ENCODE assay signal across 10 cellular contexts in the genomic region with DNA sequence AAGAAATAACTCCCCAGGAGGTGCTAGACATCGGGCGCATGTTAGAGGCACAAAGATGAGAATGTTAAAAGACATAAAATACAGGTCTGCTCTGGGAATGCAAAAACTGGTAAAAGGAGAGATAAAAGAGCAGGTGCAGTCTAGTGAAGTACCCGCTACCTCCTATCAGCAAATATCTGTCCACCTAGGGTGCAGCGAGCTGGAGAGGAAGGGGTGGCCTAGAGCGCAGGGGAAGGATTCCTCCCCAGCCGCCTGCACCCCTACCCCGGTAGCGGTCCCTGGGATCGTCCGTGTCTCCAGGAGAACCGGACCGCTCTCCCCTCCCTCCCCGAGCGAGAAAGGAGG. TPM values are rescaled to one million over a fixed set of nuclear protein-coding genes. Genes with fewer than 3 reads are reported as not detected.
DNase-seq lines count a peak whose midpoint lies in the region; ATAC-seq and TF ChIP-seq lines count a peak whose summit lies in the region.
"Had no signal": no experiment of that assay in that cellular context is flagged by ENCODE, and none has a peak within 500 bp of the region (broad histone marks: within the 10 kb centered on the region; RNA-seq: fewer than 3 reads in every experiment).

No MANE protein-coding gene starts in this region.

- no peak for TF ChIP-seq CTCF in right atrium auricular region (IDR thresholded peaks at IDR 0.05)

- H3K4me1 Mint-ChIP-seq in naive B cell = peaks cover 13 to 14% (median 14%) of the 10 kb centered on the region in 3 donors

- intact Hi-C loops in Right ventricle myocardium inferior (cut with DNase I) (no loop called here), aorta (cut with DNase I) (no loop called here)

- H3K4me1 ChIP-seq in right atrium auricular region (peaks cover 0 to 20% of the 10 kb centered on the region in 2 donors), aorta (ENCODE audit: control insufficient read depth in 1 of 2, insufficient read depth in 2 of 2, low read length in 2 of 2) (no peaks in the 10 kb centered on the region)

- H3K9me3 ChIP-seq in right atrium auricular region (no peaks in the 10 kb centered on the region), aorta (ENCODE audit: control insufficient read depth, low read length) (no peaks in the 10 kb centered on the region)

- peaks cover 9 to 20% of the 10 kb centered on the region in 2 donors for H3K36me3 Mint-ChIP-seq in naive B cell

- H3K4me3 ChIP-seq in right atrium auricular region (peak overlapping the region; percentile 64 to 65), aorta (ENCODE audit: low read length in 2 of 2) (peak overlapping the region; percentile 29 to 41)

- ATAC-seq in Right ventricle myocardium inferior (no peak), naive B cell (ENCODE audit: low read depth in 2 of 2) (no peak), aorta (ENCODE audit: low FRiP score) (no peak), HG02642 (IDR thresholded peaks at IDR 0.05; ENCODE audit: poor library complexity, unreplicated experiment) (no peak)

- no peaks in the 10 kb centered on the region for H3K27me3 ChIP-seq in right atrium auricular region
- H3K27me3 ChIP-seq in aorta (ENCODE audit: control insufficient read depth in 1 of 2, insufficient read depth in 2 of 2, low read length in 1 of 2) = no peaks in the 10 kb centered on the region

- H3K9me3 Mint-ChIP-seq in naive B cell = peaks cover 3 to 29% (median 13%) of the 10 kb centered on the region in 7 donors

- WGBS in aorta, 2 donors = 4 to 5% methylated on average over 12 to 14 of the region's 14 CpGs

- H3K27ac ChIP-seq in right atrium auricular region (peak overlapping the region; percentile 46 to 55), aorta (ENCODE audit: low read depth in 1 of 2, low read length in 2 of 2) (no peak overlapping the region)

- H3K27ac Mint-ChIP-seq in naive B cell = peak overlapping the region in 1 of 6 donors; percentile 23
- H3K27ac Mint-ChIP-seq: progenitor cell of endocrine pancreas had no signal

- DNase-seq in right atrium auricular region (ENCODE audit: low spot score) = no peak
- no peak for DNase-seq in Right ventricle myocardium inferior (ENCODE audit: missing footprints)
- peak; percentile 79 for DNase-seq in cerebellar cortex (ENCODE audit: low spot score)
- DNase-seq in naive B cell = no peak
- DNase-seq in aorta = no peak
- DNase-seq in NCI-H446 (lab: John Stamatoyannopoulos, UW) = no peak
- no peak for DNase-seq in globus pallidus (ENCODE audit: low spot score)
- DNase-seq: activated CD4-positive, alpha-beta T cell treated with anti-CD3 and anti-CD28 coated beads, Interleukin-2, amount 50 U/mL, for 4 hours had no signal

- H3K4me3 Mint-ChIP-seq in naive B cell = peak overlapping the region; percentile 58 to 90 (median 70)

- peaks cover 12% of the 10 kb centered on the region for H3K36me3 ChIP-seq in right atrium auricular region
- H3K36me3 ChIP-seq in aorta (ENCODE audit: control insufficient read depth in 1 of 2, insufficient read depth in 2 of 2, low read length in 1 of 2) = peaks cover 2 to 4% of the 10 kb centered on the region in 2 donors

- H3K27me3 Mint-ChIP-seq in naive B cell = peaks cover 47 to 59% (median 58%) of the 10 kb centered on the region in 3 donors
- H3K27me3 Mint-ChIP-seq: progenitor cell of endocrine pancreas had no signal

RNA-seq across cellular contexts. Expression of gene ZNF662, which starts 0.2 kb away (rescaled TPM):
- total RNA-seq in right atrium auricular region = 1 to 10 TPM; 1.7 to 2.7 TPM
- total RNA-seq in Right ventricle myocardium inferior = 4.1 TPM
- polyA plus RNA-seq in naive B cell (ENCODE audit: low read depth in 6 of 6) = not detected
- 10 to 100 TPM; 13.0 to 18.1 TPM for total RNA-seq in aorta
- polyA plus RNA-seq in aorta = 1 to 10 TPM; 1.0 to 9.8 TPM

RNA-seq across cellular contexts. Expression of gene CYP8B1, which starts 30.0 kb away (rescaled TPM):
- not detected for total RNA-seq in right atrium auricular region
- total RNA-seq in Right ventricle myocardium inferior = not detected
- not detected for polyA plus RNA-seq in naive B cell (ENCODE audit: low read depth in 6 of 6)
- total RNA-seq in aorta = not detected
- under 1 TPM in 1 of 2 donors, not detected in 1; 0.10 TPM for polyA plus RNA-seq in aorta
- total RNA-seq: progenitor cell of endocrine pancreas had no signal

Comparison
In these comparisons a context has a peak if more than half of its experiments do, and no peak if none do; other contexts are left out.
1. H3K27ac ChIP-seq: peak in right atrium auricular region (2 of 2); none in aorta (0 of 2).